ENCODE assay signal across 38 cellular contexts in the genomic region with DNA sequence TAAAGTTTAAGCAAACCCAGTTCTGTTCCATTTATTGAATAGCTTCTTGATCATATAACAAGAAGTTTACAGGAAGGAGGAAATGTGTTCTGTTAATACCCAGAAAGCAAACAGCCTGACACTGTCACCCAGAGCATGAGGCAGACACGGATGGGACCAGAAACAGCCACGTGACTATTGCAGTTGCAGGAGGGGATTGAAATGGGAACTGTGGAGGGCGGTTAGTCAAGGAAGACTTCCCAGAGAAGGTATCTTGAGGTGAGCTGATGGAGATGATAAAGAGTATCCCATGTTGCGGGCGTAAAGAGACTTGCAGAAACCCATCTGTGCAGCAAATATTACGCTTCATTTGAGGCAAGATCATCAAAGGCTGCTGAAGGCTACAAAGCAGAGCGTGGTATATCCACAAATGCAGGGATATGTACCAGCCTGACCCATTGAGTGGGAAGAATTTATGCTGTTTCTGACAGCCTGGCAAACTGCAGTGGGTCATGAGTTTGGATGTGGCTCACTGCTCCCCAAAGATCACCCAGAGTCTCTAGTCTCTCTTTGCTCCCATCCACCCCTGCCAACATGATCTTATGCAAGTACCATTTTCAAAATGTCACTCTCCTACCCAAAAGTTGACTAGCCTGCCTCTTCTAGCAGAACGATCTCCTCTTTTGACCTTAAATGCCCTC. TPM values are rescaled to one million over a fixed set of nuclear protein-coding genes. Genes with fewer than 3 reads are reported as not detected.
"Had no signal": no experiment of that assay in that cellular context is flagged by ENCODE, and none has a peak within 500 bp of the region (broad histone marks: within the 10 kb centered on the region; RNA-seq: fewer than 3 reads in every experiment).

No MANE protein-coding gene starts in this region.

- H3K4me3 ChIP-seq: adrenal gland, ascending aorta, body of pancreas, breast epithelium, cardiac muscle cell, colonic mucosa had no signal

- H3K27me3 ChIP-seq: adrenal gland, ascending aorta, body of pancreas, brain microvascular endothelial cell, breast epithelium, colonic mucosa had no signal

- H3K9me3 ChIP-seq: adrenal gland, colonic mucosa had no signal

- ATAC-seq: activated naive CD4-positive, alpha-beta T cell treated with anti-CD3 and anti-CD28 coated beads, Interleukin-2, amount 50 U/mL, for 72 hours; activated naive CD8-positive, alpha-beta T cell treated with anti-CD3 and anti-CD28 coated beads, Interleukin-2, amount 50 U/mL, for 24 hours; activated T-cell treated with anti-CD3 and anti-CD28 coated beads, Interleukin-2, amount 50 U/mL, for 4 hours; activated T-cell treated with anti-CD3 and anti-CD28 coated beads, Interleukin-2, amount 50 U/mL, for 72 hours; activated T-helper 17 cell treated with anti-CD3 and anti-CD28 coated beads, Interleukin-2, amount 50 U/mL, for 72 hours; body of pancreas had no signal

- H3K27ac ChIP-seq: adrenal gland, ascending aorta, body of pancreas, brain microvascular endothelial cell, breast epithelium, cardiac muscle cell, colonic mucosa had no signal

- H3K36me3 ChIP-seq: adrenal gland, ascending aorta, brain microvascular endothelial cell, breast epithelium, cardiac muscle cell, colonic mucosa had no signal

- FAIRE-seq: astrocyte, colon had no signal

- H3K4me1 ChIP-seq: adrenal gland, ascending aorta, body of pancreas, breast epithelium, colonic mucosa had no signal

- DNase-seq: activated effector memory CD4-positive, alpha-beta T cell treated with anti-CD3 and anti-CD28 coated beads, Interleukin-2, amount 50 U/mL, for 16 hours; activated effector memory CD4-positive, alpha-beta T cell treated with Interleukin-2 at 50 U/mL for 16 hours; activated gamma-delta T cell; activated gamma-delta T cell treated with Interleukin-2 at 50 U/mL for 16 hours; activated naive CD4-positive, alpha-beta T cell; activated naive CD4-positive, alpha-beta T cell treated with anti-CD3 and anti-CD28 coated beads for 36 hours; activated naive CD4-positive, alpha-beta T cell treated with anti-CD3 and anti-CD28 coated beads, Interleukin-2, amount 10 ng/mL, durations not matched to agents 7 days and 5 days; activated naive CD4-positive, alpha-beta T cell treated with anti-CD3 and anti-CD28 coated beads, Interleukin-2, amount 50 U/mL, for 16 hours; activated naive CD4-positive, alpha-beta T cell treated with Interleukin-2 at 50 U/mL for 16 hours; activated naive CD8-positive, alpha-beta T cell treated with anti-CD3 and anti-CD28 coated beads for 36 hours; activated naive CD8-positive, alpha-beta T cell treated with anti-CD3 and anti-CD28 coated beads, Interleukin-2, amount 10 ng/mL, durations not matched to agents 7 days and 5 days; activated naive CD8-positive, alpha-beta T cell treated with anti-CD3 and anti-CD28 coated beads, Interleukin-2, amount 50 U/mL, for 24 hours; activated T-cell treated with anti-CD3 and anti-CD28 coated beads, Interleukin-2, amount 50 U/mL, for 4 hours; activated T-cell treated with anti-CD3 and anti-CD28 coated beads, Interleukin-2, amount 50 U/mL, for 48 hours; activated T-cell treated with anti-CD3 and anti-CD28 coated beads, Interleukin-2, amount 50 U/mL, for 72 hours; adrenal gland; amniotic stem cell; amygdala; anterior cingulate cortex; aorta; body of pancreas; brain microvascular endothelial cell; caudate nucleus; central memory CD4-positive, alpha-beta T cell; cerebellar nuclear complex; colonic mucosa had no signal

RNA-seq across cellular contexts. Expression of gene KRT76, which starts 20.7 kb away (rescaled TPM):
- total RNA-seq: activated naive CD4-positive, alpha-beta T cell treated with anti-CD3 and anti-CD28 coated beads for 36 hours; activated naive CD4-positive, alpha-beta T cell treated with anti-CD3 and anti-CD28 coated beads, Interleukin-2, amount 50 U/mL, for 72 hours; activated naive CD8-positive, alpha-beta T cell treated with anti-CD3 and anti-CD28 coated beads for 36 hours; activated naive CD8-positive, alpha-beta T cell treated with anti-CD3 and anti-CD28 coated beads, Interleukin-2, amount 10 ng/mL, durations not matched to agents 7 days and 5 days; activated T-cell treated with anti-CD3 and anti-CD28 coated beads, Interleukin-2, amount 50 U/mL, for 4 hours; activated T-cell treated with anti-CD3 and anti-CD28 coated beads, Interleukin-2, amount 50 U/mL, for 72 hours; activated T-helper 1 cell treated with anti-CD3 and anti-CD28 coated beads, Interleukin-12 subunit alpha, Interleukin-12 subunit beta, Interleukin-2, Interleukin-4 antibody, amounts not matched to agents 30 ng/mL and 10 ng/mL and 1 ng/mL, durations not matched to agents 14 hours and 24 hours and 36 hours; activated T-helper 17 cell treated with anti-CD3 and anti-CD28 coated beads, Interleukin-2, amount 50 U/mL, for 72 hours; activated T-helper 2 cell treated with anti-CD3 and anti-CD28 coated beads, Interferon-gamma antibody, Interleukin-2, Interleukin-4, amounts not matched to agents 10 μg/mL and 5 μg/mL and 100 μg/mL, durations not matched to agents 14 hours and 24 hours and 36 hours; adrenal gland; aorta; ascending aorta; astrocyte; body of pancreas; breast epithelium; cardiac muscle cell; cardiac septum; cerebellum; chondrocyte; colonic mucosa had no signal

RNA-seq across cellular contexts. Expression of gene KRT3, which starts 39.5 kb away (rescaled TPM):
- total RNA-seq: activated naive CD4-positive, alpha-beta T cell treated with anti-CD3 and anti-CD28 coated beads for 36 hours; activated naive CD8-positive, alpha-beta T cell treated with anti-CD3 and anti-CD28 coated beads for 36 hours; activated naive CD8-positive, alpha-beta T cell treated with anti-CD3 and anti-CD28 coated beads, Interleukin-2, amount 10 ng/mL, durations not matched to agents 7 days and 5 days; activated T-cell treated with anti-CD3 and anti-CD28 coated beads, Interleukin-2, amount 50 U/mL, for 4 hours; activated T-cell treated with anti-CD3 and anti-CD28 coated beads, Interleukin-2, amount 50 U/mL, for 72 hours; activated T-helper 17 cell treated with anti-CD3 and anti-CD28 coated beads, Interleukin-2, amount 50 U/mL, for 72 hours; activated T-helper 2 cell treated with anti-CD3 and anti-CD28 coated beads, Interferon-gamma antibody, Interleukin-2, Interleukin-4, amounts not matched to agents 10 μg/mL and 5 μg/mL and 100 μg/mL, durations not matched to agents 14 hours and 24 hours and 36 hours; adrenal gland; aorta; ascending aorta; body of pancreas; breast epithelium; cardiac muscle cell; cardiac septum; cerebellum; chondrocyte; colonic mucosa had no signal

RNA-seq across cellular contexts. Expression of gene KRT77, which starts 53.1 kb away (rescaled TPM):
- total RNA-seq: activated naive CD4-positive, alpha-beta T cell treated with anti-CD3 and anti-CD28 coated beads for 36 hours; activated naive CD4-positive, alpha-beta T cell treated with anti-CD3 and anti-CD28 coated beads, Interleukin-2, amount 50 U/mL, for 72 hours; activated naive CD8-positive, alpha-beta T cell treated with anti-CD3 and anti-CD28 coated beads for 36 hours; activated naive CD8-positive, alpha-beta T cell treated with anti-CD3 and anti-CD28 coated beads, Interleukin-2, amount 10 ng/mL, durations not matched to agents 7 days and 5 days; activated T-cell treated with anti-CD3 and anti-CD28 coated beads, Interleukin-2, amount 50 U/mL, for 4 hours; activated T-cell treated with anti-CD3 and anti-CD28 coated beads, Interleukin-2, amount 50 U/mL, for 72 hours; activated T-helper 1 cell treated with anti-CD3 and anti-CD28 coated beads, Interleukin-12 subunit alpha, Interleukin-12 subunit beta, Interleukin-2, Interleukin-4 antibody, amounts not matched to agents 30 ng/mL and 10 ng/mL and 1 ng/mL, durations not matched to agents 14 hours and 24 hours and 36 hours; activated T-helper 17 cell treated with anti-CD3 and anti-CD28 coated beads, Interleukin-2, amount 50 U/mL, for 72 hours; activated T-helper 2 cell treated with anti-CD3 and anti-CD28 coated beads, Interferon-gamma antibody, Interleukin-2, Interleukin-4, amounts not matched to agents 10 μg/mL and 5 μg/mL and 100 μg/mL, durations not matched to agents 14 hours and 24 hours and 36 hours; adrenal gland; aorta; ascending aorta; astrocyte; body of pancreas; cardiac muscle cell; cardiac septum; chondrocyte; colonic mucosa had no signal

RNA-seq across cellular contexts. Expression of gene KRT4, which starts 57.5 kb away (rescaled TPM):
- total RNA-seq: activated naive CD4-positive, alpha-beta T cell treated with anti-CD3 and anti-CD28 coated beads for 36 hours; activated naive CD4-positive, alpha-beta T cell treated with anti-CD3 and anti-CD28 coated beads, Interleukin-2, amount 50 U/mL, for 72 hours; activated naive CD8-positive, alpha-beta T cell treated with anti-CD3 and anti-CD28 coated beads, Interleukin-2, amount 10 ng/mL, durations not matched to agents 7 days and 5 days; activated T-cell treated with anti-CD3 and anti-CD28 coated beads, Interleukin-2, amount 50 U/mL, for 4 hours; activated T-helper 1 cell treated with anti-CD3 and anti-CD28 coated beads, Interleukin-12 subunit alpha, Interleukin-12 subunit beta, Interleukin-2, Interleukin-4 antibody, amounts not matched to agents 30 ng/mL and 10 ng/mL and 1 ng/mL, durations not matched to agents 14 hours and 24 hours and 36 hours; activated T-helper 17 cell treated with anti-CD3 and anti-CD28 coated beads, Interleukin-2, amount 50 U/mL, for 72 hours; activated T-helper 2 cell treated with anti-CD3 and anti-CD28 coated beads, Interferon-gamma antibody, Interleukin-2, Interleukin-4, amounts not matched to agents 10 μg/mL and 5 μg/mL and 100 μg/mL, durations not matched to agents 14 hours and 24 hours and 36 hours; aorta; ascending aorta; astrocyte; cardiac muscle cell; cardiac septum; cerebellum; colonic mucosa had no signal
